31 cellular contexts compared by ENCODE assay signal in the genomic region with DNA sequence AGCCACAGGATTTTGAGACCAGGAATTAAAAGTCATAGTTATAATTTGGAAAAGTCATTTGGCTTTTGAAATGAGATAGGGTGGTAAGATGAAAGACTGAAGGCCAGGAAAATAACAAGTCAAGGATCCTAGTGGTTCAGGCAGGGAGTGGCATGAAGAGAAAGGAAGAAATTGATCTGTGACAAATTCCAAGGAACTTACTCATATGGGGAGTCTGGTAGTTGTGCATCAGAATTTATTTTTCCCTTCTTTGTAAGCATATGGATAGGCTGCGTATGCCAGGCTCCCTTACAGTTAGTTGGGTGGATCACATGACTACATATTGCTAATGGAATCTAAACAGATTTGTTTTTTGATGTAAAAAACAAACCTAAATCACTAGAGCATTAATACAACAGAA. TPM values are rescaled to one million over a fixed set of nuclear protein-coding genes. Genes with fewer than 3 reads are reported as not detected.
"Had no signal": no experiment of that assay in that cellular context is flagged by ENCODE, and none has a peak within 500 bp of the region (broad histone marks: within the 10 kb centered on the region; RNA-seq: fewer than 3 reads in every experiment).

No MANE protein-coding gene starts in this region.

- H3K4me3 Mint-ChIP-seq: activated CD4-positive, alpha-beta memory T cell treated with anti-CD3 and anti-CD28 coated beads for 36 hours; activated CD4-positive, alpha-beta T cell treated with anti-CD3 and anti-CD28 coated beads, Interleukin-2, amount 10 ng/mL, durations not matched to agents 7 days and 5 days; activated naive CD4-positive, alpha-beta T cell treated with anti-CD3 and anti-CD28 coated beads for 36 hours; activated naive CD8-positive, alpha-beta T cell; activated T-helper 17 cell treated with anti-CD3 and anti-CD28 coated beads, Interleukin-2, amount 50 U/mL, for 72 hours; brain; T-helper 17 cell had no signal

- H3K36me3 Mint-ChIP-seq: activated CD4-positive, alpha-beta memory T cell treated with anti-CD3 and anti-CD28 coated beads for 36 hours; activated naive CD8-positive, alpha-beta T cell; brain had no signal

- H3K9ac ChIP-seq: KMS-11 had no signal

- H3K4me2 ChIP-seq: KMS-11 had no signal

- DNase-seq: activated CD4-positive, alpha-beta memory T cell treated with anti-CD3 and anti-CD28 coated beads for 36 hours; activated CD4-positive, alpha-beta T cell treated with anti-CD3 and anti-CD28 coated beads, Interleukin-2, amount 10 ng/mL, durations not matched to agents 7 days and 5 days; activated CD4-positive, CD25-positive, alpha-beta regulatory T cell; activated gamma-delta T cell; activated naive CD4-positive, alpha-beta T cell treated with anti-CD3 and anti-CD28 coated beads for 36 hours; activated T-cell treated with anti-CD3 and anti-CD28 coated beads for 4 hours; activated T-cell treated with anti-CD3 and anti-CD28 coated beads, Interleukin-2, amount 50 U/mL, for 48 hours; amygdala; NCI-H1092 treated with DMSO at 0.1 percent for 48 hours; NCI-H1417 treated with DMSO at 0.1 percent for 48 hours; NCI-H1694; NCI-H2029; NCI-H2107; NCI-H345; NCI-H510A; NCI-H526 treated with DMSO at 0.1 percent for 48 hours; NCI-H82; SHP77; T-helper 17 cell; T-helper 9 cell had no signal

- H3K27ac ChIP-seq: KMS-11, RWPE1, SJSA1, VCaP had no signal

- H3K9me3 Mint-ChIP-seq: activated CD4-positive, alpha-beta T cell treated with anti-CD3 and anti-CD28 coated beads, Interleukin-2, amount 10 ng/mL, durations not matched to agents 7 days and 5 days; activated T-helper 17 cell treated with anti-CD3 and anti-CD28 coated beads, Interleukin-2, amount 50 U/mL, for 72 hours had no signal

- ATAC-seq: activated T-helper 17 cell treated with anti-CD3 and anti-CD28 coated beads, Interleukin-2, amount 50 U/mL, for 72 hours; Panc1; T-helper 17 cell had no signal

- H3K36me3 ChIP-seq: SJSA1 had no signal

- H3K4me1 Mint-ChIP-seq: activated CD4-positive, alpha-beta T cell treated with anti-CD3 and anti-CD28 coated beads, Interleukin-2, amount 10 ng/mL, durations not matched to agents 7 days and 5 days; activated T-helper 17 cell treated with anti-CD3 and anti-CD28 coated beads, Interleukin-2, amount 50 U/mL, for 72 hours; T-helper 17 cell had no signal

- H3K4me3 ChIP-seq: SJSA1 had no signal

- H3K27ac Mint-ChIP-seq: activated CD4-positive, alpha-beta memory T cell treated with anti-CD3 and anti-CD28 coated beads for 36 hours; activated CD4-positive, alpha-beta T cell treated with anti-CD3 and anti-CD28 coated beads, Interleukin-2, amount 10 ng/mL, durations not matched to agents 7 days and 5 days; activated naive CD4-positive, alpha-beta T cell treated with anti-CD3 and anti-CD28 coated beads for 36 hours; activated naive CD8-positive, alpha-beta T cell; activated T-helper 17 cell treated with anti-CD3 and anti-CD28 coated beads, Interleukin-2, amount 50 U/mL, for 72 hours; brain; T-helper 17 cell had no signal

- H3K9me3 ChIP-seq: SJSA1 had no signal

- H3K4me1 ChIP-seq: SJSA1 had no signal

- FAIRE-seq: TTC549 had no signal

RNA-seq across cellular contexts. Expression of a gene that starts 21.0 kb away (rescaled TPM):
- total RNA-seq: activated CD4-positive, alpha-beta memory T cell treated with anti-CD3 and anti-CD28 coated beads for 36 hours; activated CD4-positive, alpha-beta T cell treated with anti-CD3 and anti-CD28 coated beads, Interleukin-2, amount 10 ng/mL, durations not matched to agents 7 days and 5 days; activated CD8-positive, alpha-beta memory T cell treated with anti-CD3 and anti-CD28 coated beads for 36 hours; activated naive CD4-positive, alpha-beta T cell treated with anti-CD3 and anti-CD28 coated beads for 36 hours; activated T-helper 17 cell treated with anti-CD3 and anti-CD28 coated beads, Interleukin-2, amount 50 U/mL, for 72 hours; OCI-LY7; T-helper 17 cell had no signal
